ENCODE assay signal across 18 cellular contexts in the genomic region with DNA sequence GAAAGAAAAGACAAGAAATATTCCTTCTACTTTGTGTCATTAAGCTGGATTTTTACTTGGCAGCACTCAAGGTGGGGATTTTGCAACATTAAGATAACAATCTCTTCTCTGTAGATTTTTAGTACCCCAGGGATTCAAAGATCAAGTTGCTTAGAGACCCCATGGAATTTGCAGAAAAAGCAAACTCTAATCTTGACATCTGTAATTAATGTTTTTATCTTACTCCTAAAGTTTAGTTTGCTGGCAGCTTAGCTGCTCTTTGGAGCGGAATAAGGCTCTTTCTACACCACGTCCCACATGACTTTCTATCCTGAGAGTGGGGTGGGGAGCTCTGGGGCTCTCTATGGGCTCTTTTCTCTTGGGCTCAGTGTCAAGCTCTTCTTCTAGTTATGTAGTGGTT.
"Had no signal": no experiment of that assay in that cellular context is flagged by ENCODE, and none has a peak within 500 bp of the region (broad histone marks: within the 10 kb centered on the region; RNA-seq: fewer than 3 reads in every experiment).

No MANE protein-coding gene starts in this region.

- H3K36me3 ChIP-seq: esophagus squamous epithelium, lower lobe of right lung, suprapubic skin had no signal

- H3K4me1 ChIP-seq: lower lobe of right lung, suprapubic skin had no signal

- DNase-seq: activated CD4-positive, alpha-beta T cell treated with anti-CD3 and anti-CD28 coated beads, Interleukin-2, amount 10 ng/mL, durations not matched to agents 7 days and 5 days; activated CD8-positive, alpha-beta T cell treated with anti-CD3 and anti-CD28 coated beads, Interleukin-2, amount 10 ng/mL, durations not matched to agents 7 days and 5 days; activated naive CD4-positive, alpha-beta T cell treated with anti-CD3 and anti-CD28 coated beads for 36 hours; activated T-cell treated with anti-CD3 and anti-CD28 coated beads, Interleukin-2, amount 50 U/mL, for 4 hours; cerebellar nuclear complex; effector CD8-positive, alpha-beta T cell; esophagus squamous epithelium; foreskin melanocyte; head of caudate nucleus; kidney glomerular epithelial cell; lower lobe of right lung; natural killer cell; posterior cingulate gyrus; stimulated activated CD4-positive, alpha-beta T cell treated with anti-CD3 and anti-CD28 coated beads, Interleukin-12 subunit alpha, Interleukin-12 subunit beta, amount 100 ng/mL, for 4 hours; stimulated activated CD4-positive, alpha-beta T cell treated with anti-CD3 and anti-CD28 coated beads, Interleukin-1b, Interleukin-23, amount 100 ng/mL, for 48 hours; stimulated activated CD8-positive, alpha-beta memory T cell treated with anti-CD3 and anti-CD28 coated beads, Interleukin-4, amount 100 ng/mL, for 48 hours; T1000 had no signal

- ATAC-seq: activated CD8-positive, alpha-beta T cell treated with anti-CD3 and anti-CD28 coated beads, Interleukin-2, amount 10 ng/mL, durations not matched to agents 7 days and 5 days; activated T-cell treated with anti-CD3 and anti-CD28 coated beads, Interleukin-2, amount 50 U/mL, for 4 hours; lower lobe of right lung; natural killer cell had no signal

- H3K4me3 ChIP-seq: esophagus squamous epithelium, lower lobe of right lung, suprapubic skin had no signal

- H3K27ac ChIP-seq: esophagus squamous epithelium, lower lobe of right lung, suprapubic skin had no signal

- H3K9me3 ChIP-seq: lower lobe of right lung, suprapubic skin had no signal
